In the genomic region with DNA sequence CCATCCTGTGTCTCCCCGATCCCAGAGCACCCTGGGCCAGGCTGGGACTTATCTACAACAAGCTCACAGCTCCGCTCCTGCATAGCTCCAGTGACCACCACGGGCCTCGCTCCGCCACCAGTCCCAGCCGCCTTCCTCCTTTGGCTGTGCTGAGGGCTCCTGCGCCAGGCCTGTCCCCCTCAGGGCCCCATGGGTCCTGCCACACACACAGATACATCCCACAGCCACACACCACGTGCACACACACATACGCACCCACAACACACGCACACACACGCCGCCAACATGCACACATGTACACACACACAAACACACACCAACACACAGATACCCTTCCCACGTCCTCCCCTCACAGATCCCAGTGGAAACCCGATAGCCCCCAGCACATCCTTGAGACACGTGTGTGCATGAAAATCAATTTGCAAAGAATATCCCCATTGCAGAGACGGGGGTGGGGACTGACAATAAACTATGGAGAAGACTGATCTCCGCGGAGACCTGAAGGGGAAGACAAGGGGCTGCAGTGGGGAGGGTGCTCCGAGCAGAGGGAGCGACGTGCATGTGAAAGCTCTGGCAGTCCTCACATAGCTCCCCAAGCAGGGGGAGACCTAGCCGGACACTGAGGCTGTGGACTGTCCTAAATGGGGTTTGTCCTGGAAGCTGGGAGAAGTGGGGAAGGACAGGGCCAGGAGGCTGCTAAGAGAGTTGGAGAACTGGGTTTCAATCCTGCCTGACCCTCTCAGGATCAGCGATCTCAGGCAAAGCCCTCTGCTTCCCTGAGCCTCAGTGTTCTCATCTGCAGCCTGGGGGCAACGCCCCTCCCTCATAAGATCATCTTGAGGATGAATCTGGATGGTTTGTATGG, we compare ENCODE assay signal across 18 cellular contexts. TPM values are rescaled to one million over a fixed set of nuclear protein-coding genes. Genes with fewer than 3 reads are reported as not detected.
"Had no signal": no experiment of that assay in that cellular context is flagged by ENCODE, and none has a peak within 500 bp of the region (broad histone marks: within the 10 kb centered on the region; RNA-seq: fewer than 3 reads in every experiment).

No MANE protein-coding gene starts in this region.

- H3K27me3 ChIP-seq: thyroid gland had no signal

- H2AFZ ChIP-seq: parathyroid adenoma had no signal

- H3K36me3 Mint-ChIP-seq: memory B cell; natural killer cell; stimulated activated naive B cell treated with anti-CD40 and anti-IgM and Interleukin-4, amounts not matched to agents 10 μg/mL and 1 μg/mL and 100 μg/mL, for 72 hours had no signal

- H3K36me3 ChIP-seq: esophagus squamous epithelium, thyroid gland had no signal

- H3K9me3 Mint-ChIP-seq: activated CD8-positive, alpha-beta T cell treated with anti-CD3 and anti-CD28 coated beads for 36 hours; activated T-cell treated with anti-CD3 and anti-CD28 coated beads, Interleukin-2, amount 50 U/mL, for 4 hours; memory B cell; natural killer cell had no signal

- H3K4me3 Mint-ChIP-seq: activated CD8-positive, alpha-beta T cell treated with anti-CD3 and anti-CD28 coated beads for 36 hours; activated T-cell treated with anti-CD3 and anti-CD28 coated beads, Interleukin-2, amount 50 U/mL, for 4 hours; memory B cell; natural killer cell; stimulated activated naive B cell treated with anti-CD40 and anti-IgM and Interleukin-4, amounts not matched to agents 10 μg/mL and 1 μg/mL and 100 μg/mL, for 72 hours had no signal

- H3K9me3 ChIP-seq: esophagus squamous epithelium, thyroid gland had no signal

- DNase-seq: activated CD4-positive, alpha-beta T cell treated with anti-CD3 and anti-CD28 coated beads for 4 hours; activated CD8-positive, alpha-beta T cell treated with anti-CD3 and anti-CD28 coated beads for 36 hours; activated effector memory CD4-positive, alpha-beta T cell treated with Interleukin-2 at 50 U/mL for 16 hours; activated naive CD4-positive, alpha-beta T cell treated with anti-CD3 and anti-CD28 coated beads, Interleukin-2, amount 50 U/mL, for 16 hours; activated T-cell treated with anti-CD3 and anti-CD28 coated beads, Interleukin-2, amount 50 U/mL, for 4 hours; esophagus squamous epithelium; hippocampal formation; kidney; left ventricle myocardium superior; natural killer cell; stimulated activated CD4-positive, alpha-beta T cell treated with anti-CD3 and anti-CD28 coated beads, Interleukin-2, amount 100 ng/mL, for 48 hours; stimulated activated naive B cell treated with anti-CD40 and anti-IgM and Interleukin-4, amounts not matched to agents 10 μg/mL and 1 μg/mL and 100 μg/mL, for 72 hours; thyroid gland had no signal

- H3K27ac Mint-ChIP-seq: activated CD8-positive, alpha-beta T cell treated with anti-CD3 and anti-CD28 coated beads for 36 hours; memory B cell; natural killer cell; stimulated activated naive B cell treated with anti-CD40 and anti-IgM and Interleukin-4, amounts not matched to agents 10 μg/mL and 1 μg/mL and 100 μg/mL, for 72 hours had no signal

- H3K4me1 ChIP-seq: esophagus squamous epithelium, parathyroid adenoma, thyroid gland had no signal

- H3K4me1 Mint-ChIP-seq: stimulated activated naive B cell treated with anti-CD40 and anti-IgM and Interleukin-4, amounts not matched to agents 10 μg/mL and 1 μg/mL and 100 μg/mL, for 72 hours had no signal

- H3K9ac ChIP-seq: parathyroid adenoma had no signal

- H3K4me3 ChIP-seq: esophagus squamous epithelium, thyroid gland had no signal

- H3K79me2 ChIP-seq: parathyroid adenoma had no signal

- ATAC-seq: activated CD8-positive, alpha-beta T cell treated with anti-CD3 and anti-CD28 coated beads for 36 hours; activated T-cell treated with anti-CD3 and anti-CD28 coated beads, Interleukin-2, amount 50 U/mL, for 4 hours; left ventricle myocardium superior; natural killer cell; stimulated activated naive B cell treated with anti-CD40 and anti-IgM and Interleukin-4, amounts not matched to agents 10 μg/mL and 1 μg/mL and 100 μg/mL, for 72 hours had no signal

- FAIRE-seq: astrocyte, kidney, urothelium cell line had no signal

- H3K27ac ChIP-seq: esophagus squamous epithelium, parathyroid adenoma, thyroid gland had no signal

RNA-seq across cellular contexts. Expression of gene LAMC3, which starts 18.4 kb away (rescaled TPM):
- total RNA-seq: natural killer cell had no signal

RNA-seq across cellular contexts. Expression of gene FIBCD1, which starts 51.5 kb away (rescaled TPM):
- total RNA-seq: activated CD8-positive, alpha-beta T cell treated with anti-CD3 and anti-CD28 coated beads for 36 hours; activated T-cell treated with anti-CD3 and anti-CD28 coated beads, Interleukin-2, amount 50 U/mL, for 4 hours; esophagus squamous epithelium; natural killer cell; T-helper 1 cell treated with Interleukin-12 subunit alpha and Interleukin-12 subunit beta and Interleukin-4 antibody, amounts not matched to agents 30 ng/mL and 1 ng/mL, for 36 hours had no signal
